ENCODE assay signal across 10 cellular contexts in genomic region chr14:54683882-54684794, GRCh38.
A peak's percentile ranks its signal among the peaks of the same experiment; 100 is the strongest.
DNase-seq lines count a peak whose midpoint lies in the region; TF ChIP-seq lines count a peak whose summit lies in the region.
"Had no signal": no experiment of that assay in that cellular context is flagged by ENCODE, and none has a peak within 500 bp of the region (broad histone marks: within the 10 kb centered on the region; RNA-seq: fewer than 3 reads in every experiment).

No MANE protein-coding gene starts in this region.

- H3K4me1 ChIP-seq in A673 (ENCODE audit: insufficient read depth, low read length, poor library complexity, severe bottlenecking) (peaks cover 22% of the 10 kb centered on the region), HUES64 (ENCODE audit: insufficient read depth, low read length) (peaks cover 24% of the 10 kb centered on the region), mesendoderm (ENCODE audit: control insufficient read depth, low read depth, low read length) (peaks cover 3% of the 10 kb centered on the region)
- no peaks in the 10 kb centered on the region for H3K4me1 ChIP-seq in effector memory CD4-positive, alpha-beta T cell (ENCODE audit: control insufficient read depth, insufficient read depth, low read length, poor library complexity, severe bottlenecking)

- no peak overlapping the region for H3K23ac ChIP-seq in mesendoderm (ENCODE audit: low read length)

- H3K4me3 ChIP-seq in A673 (ENCODE audit: low read depth, low read length, poor library complexity, severe bottlenecking): no peak overlapping the region
- H3K4me3 ChIP-seq in HUES64 (ENCODE audit: low read length): peak overlapping the region; percentile 21
- no peak overlapping the region for H3K4me3 ChIP-seq in mesendoderm (ENCODE audit: low read length)
- no peak overlapping the region for H3K4me3 ChIP-seq in effector memory CD4-positive, alpha-beta T cell (ENCODE audit: insufficient read depth, low read depth, low read length, poor library complexity, severe bottlenecking)

- H3K79me2 ChIP-seq in mesendoderm (ENCODE audit: control insufficient read depth, insufficient read depth, low read length): peaks cover 7% of the 10 kb centered on the region

- no peak overlapping the region for H2BK5ac ChIP-seq in mesendoderm (ENCODE audit: low read length)

- peak overlapping the region; percentile 14 for H2BK15ac ChIP-seq in mesendoderm (replicated peaks; ENCODE audit: low read depth)

- BruUV-seq in A673 (replicated peaks; lab: Mats Ljungman, UMichigan): no TSS peak

- no peak overlapping the region for H4K8ac ChIP-seq in mesendoderm (ENCODE audit: low read depth, low read length)

- no peak overlapping the region for H4K5ac ChIP-seq in mesendoderm (ENCODE audit: low read length)

- intact Hi-C loops in A673 (cut with micrococcal nuclease; ENCODE audit: unreplicated experiment): no loop called here

- H3K27me3 ChIP-seq in A673 (replicated peaks; ENCODE audit: insufficient read depth, low read depth, low read length, poor library complexity) (no peaks in the 10 kb centered on the region), HUES64 (ENCODE audit: insufficient read depth, low read length) (no peaks in the 10 kb centered on the region), mesendoderm (ENCODE audit: insufficient read depth, low read length, poor library complexity) (no peaks in the 10 kb centered on the region)
- H3K27me3 ChIP-seq in effector memory CD4-positive, alpha-beta T cell (replicated peaks; ENCODE audit: control insufficient read depth, insufficient read depth, low read length, poor library complexity, severe bottlenecking): no peaks in the 10 kb centered on the region

- WGBS in HUES64: 16% methylated on average over 7 of the region's 8 CpGs
- no CpG with 5 or more reads among the region's 8 CpGs for WGBS in mesendoderm (ENCODE audit: extremely low coverage, insufficient coverage, low lambda C conversion rate)

- H3K9ac ChIP-seq in HUES64 (ENCODE audit: low read depth, low read length): no peak overlapping the region
- no peak overlapping the region for H3K9ac ChIP-seq in mesendoderm (ENCODE audit: low read length)

- peak overlapping the region; percentile 17 for H3K56ac ChIP-seq in mesendoderm (ENCODE audit: low read length)

- H2AK5ac ChIP-seq in mesendoderm (ENCODE audit: low read length): no peak overlapping the region

- H3K4me2 ChIP-seq in mesendoderm (ENCODE audit: low read length): peak overlapping the region; percentile 3

- no peaks in the 10 kb centered on the region for H3K36me3 ChIP-seq in A673 (ENCODE audit: insufficient read depth, low read length, poor library complexity, severe bottlenecking)
- no peaks in the 10 kb centered on the region for H3K36me3 ChIP-seq in HUES64 (ENCODE audit: insufficient read depth, low read length)
- H3K36me3 ChIP-seq in mesendoderm (ENCODE audit: control insufficient read depth, insufficient read depth, low read length): no peaks in the 10 kb centered on the region
- no peaks in the 10 kb centered on the region for H3K36me3 ChIP-seq in effector memory CD4-positive, alpha-beta T cell (ENCODE audit: control insufficient read depth, insufficient read depth, low read length)

- H3K18ac ChIP-seq in mesendoderm (ENCODE audit: low read length): peak overlapping the region; percentile 71

- no peak for TF ChIP-seq CTCF in A673 (conservative IDR thresholded peaks at IDR 0.05; ENCODE audit: low read depth, low read length)

- no peak overlapping the region for H3K4ac ChIP-seq in mesendoderm (ENCODE audit: low read depth, low read length)

- no peak overlapping the region for H3K27ac ChIP-seq in A673 (ENCODE audit: low read depth, low read length, poor library complexity, severe bottlenecking)
- H3K27ac ChIP-seq in HUES64 (ENCODE audit: low read depth, low read length): peak overlapping the region; percentile 73; the same call in 1 of the 2 replicates
- H3K27ac ChIP-seq in mesendoderm (ENCODE audit: low read depth, low read length): peak overlapping the region; percentile 45
- no peak overlapping the region for H3K27ac ChIP-seq in effector memory CD4-positive, alpha-beta T cell (ENCODE audit: insufficient read depth, low read length, poor library complexity, severe bottlenecking)

- CTCF ChIA-PET in A673 (lab: Charles Lee): interaction anchor here (1.0 kb wide), 1 partner anchor 14 kb away, joined by 3 read pairs; no protein-coding TSS in a partner anchor

- H3K9me3 ChIP-seq in A673 (ENCODE audit: low read depth, low read length, poor library complexity, severe bottlenecking) (no peaks in the 10 kb centered on the region), HUES64 (ENCODE audit: insufficient read depth, low read depth, low read length) (no peaks in the 10 kb centered on the region)
- no peaks in the 10 kb centered on the region for H3K9me3 ChIP-seq in effector memory CD4-positive, alpha-beta T cell (ENCODE audit: control insufficient read depth, low read length)

- POLR2A ChIA-PET in A673 (lab: Charles Lee; ENCODE audit: low non-redundant PET): no interaction called here

- peaks cover 5% of the 10 kb centered on the region for H3K79me1 ChIP-seq in mesendoderm (ENCODE audit: low read length)

- DNase-seq in A673 (ENCODE audit: low spot score) (peak; percentile 40), dermis blood vessel endothelial cell (peak; percentile 66), mesendoderm (peak; percentile 79), putamen (ENCODE audit: low spot score) (no peak), NCI-H1105 treated with DMSO at 0.1 percent for 48 hours (lab: John Stamatoyannopoulos, UW) (no peak), SIG-M5 treated with dmso at 0.1 percent for 504 hours (lab: John Stamatoyannopoulos, UW; ENCODE audit: unreplicated experiment) (no peak)
- DNase-seq in effector memory CD4-positive, alpha-beta T cell: no peak
- DNase-seq: NCI-H1092; stimulated activated CD4-positive, alpha-beta T cell treated with anti-CD3 and anti-CD28 coated beads, Interleukin-12 subunit alpha, Interleukin-12 subunit beta, amount 100 ng/mL, for 4 hours had no signal

- no peak overlapping the region for H2BK120ac ChIP-seq in mesendoderm (ENCODE audit: low read depth, low read length)

Comparison
In these comparisons a context has a peak if more than half of its experiments do, and no peak if none do; other contexts are left out.
1. DNase-seq: peak in A673 (single experiment), dermis blood vessel endothelial cell (single experiment) and mesendoderm (single experiment); none in putamen (single experiment), NCI-H1105 treated with DMSO at 0.1 percent for 48 hours (single experiment), SIG-M5 treated with dmso at 0.1 percent for 504 hours (single experiment) and effector memory CD4-positive, alpha-beta T cell (0 of 3).
2. H3K27ac ChIP-seq: peak in HUES64 (single experiment) and mesendoderm (single experiment); none in A673 (single experiment) and effector memory CD4-positive, alpha-beta T cell (single experiment).